In the genomic region with DNA sequence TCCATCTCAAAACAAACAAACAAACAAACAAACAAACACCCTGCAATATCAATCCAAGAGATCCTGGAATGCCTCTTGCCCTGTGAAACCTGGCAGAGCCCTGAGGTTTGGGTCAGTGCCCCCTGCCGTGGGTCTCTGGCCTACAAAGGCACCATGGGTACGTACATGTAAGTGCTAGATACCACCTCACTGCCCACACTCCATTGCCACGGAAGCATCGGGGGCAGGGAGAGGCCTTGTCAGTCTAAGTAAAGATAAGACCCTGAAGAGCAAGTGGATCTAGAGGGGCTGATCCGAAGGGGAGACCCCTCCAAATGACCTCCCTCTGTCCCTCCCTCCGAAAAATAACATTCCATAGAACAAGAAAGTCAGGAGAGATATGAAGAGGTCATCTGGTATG, we compare ENCODE assay signal across 29 cellular contexts. TPM values are rescaled to one million over a fixed set of nuclear protein-coding genes. Genes with fewer than 3 reads are reported as not detected.
DNase-seq lines count a peak whose midpoint lies in the region; ATAC-seq, FAIRE-seq and TF ChIP-seq lines count a peak whose summit lies in the region.
"Had no signal": no experiment of that assay in that cellular context is flagged by ENCODE, and none has a peak within 500 bp of the region (broad histone marks: within the 10 kb centered on the region; RNA-seq: fewer than 3 reads in every experiment).

No MANE protein-coding gene starts in this region.

- peaks cover 77% of the 10 kb centered on the region for H3K4me1 ChIP-seq in suprapubic skin
- peaks cover 76% of the 10 kb centered on the region for H3K4me1 ChIP-seq in HepG2 (ENCODE audit: insufficient read depth, low read length)

- H3K36me3 Mint-ChIP-seq in activated naive CD8-positive, alpha-beta T cell = peaks cover 2% of the 10 kb centered on the region
- H3K36me3 Mint-ChIP-seq in activated naive CD8-positive, alpha-beta T cell treated with anti-CD3 and anti-CD28 coated beads, Interleukin-2, amount 50 U/mL, for 24 hours (ENCODE audit: low read depth) = peaks cover 20% of the 10 kb centered on the region

- in situ Hi-C loops in HepG2 (cut with HindIII; ENCODE audit: extremely low pct_ligation_motif_present, low pct_unique_long_range_greater_than_20kb) = no loop called here

- H3K36me3 ChIP-seq in WERI-Rb-1 (peaks cover 18% of the 10 kb centered on the region), suprapubic skin (peaks cover 11% of the 10 kb centered on the region), HepG2 (replicated peaks in 1 of 2; ENCODE audit: control insufficient read depth in 1 of 2, insufficient read depth in 2 of 2, low read length in 2 of 2) (peaks cover 0 to 14% of the 10 kb centered on the region in 2 experiments; a peak in 4 of 5 replicates)

- no peak overlapping the region for H3K4me2 ChIP-seq in HepG2 (ENCODE audit: low read depth, low read length)
- H3K4me2 ChIP-seq: A549 had no signal

- no peak for FAIRE-seq in HepG2 (lab: Jason Lieb, UNC)
- FAIRE-seq: A549, endometrium had no signal

- peaks cover 26% of the 10 kb centered on the region for H3K4me1 Mint-ChIP-seq in activated naive CD8-positive, alpha-beta T cell (ENCODE audit: low read depth)
- H3K4me1 Mint-ChIP-seq in activated naive CD8-positive, alpha-beta T cell treated with anti-CD3 and anti-CD28 coated beads, Interleukin-2, amount 50 U/mL, for 24 hours = peaks cover 30% of the 10 kb centered on the region

- H3K79me2 ChIP-seq in HepG2 (ENCODE audit: insufficient read depth, low read length) = peaks cover 25% of the 10 kb centered on the region

- no peaks in the 10 kb centered on the region for H3K9me3 Mint-ChIP-seq in activated naive CD8-positive, alpha-beta T cell (ENCODE audit: low read depth)
- no peaks in the 10 kb centered on the region for H3K9me3 Mint-ChIP-seq in activated naive CD8-positive, alpha-beta T cell treated with anti-CD3 and anti-CD28 coated beads, Interleukin-2, amount 50 U/mL, for 24 hours
- H3K9me3 Mint-ChIP-seq: activated CD4-positive, alpha-beta T cell treated with anti-CD3 and anti-CD28 coated beads, Interleukin-2, amount 10 ng/mL, durations not matched to agents 24 days and 14 days; activated naive CD8-positive, alpha-beta T cell treated with anti-CD3 and anti-CD28 coated beads for 36 hours; CD8-positive, alpha-beta memory T cell; HFFc6; WTC11 had no signal

- no peak for TF ChIP-seq EP300 in suprapubic skin (IDR thresholded peaks at IDR 0.05)
- TF ChIP-seq EP300 in HepG2 (IDR thresholded peaks at IDR 0.05; ENCODE audit: low read depth in 2 of 2, low read length in 2 of 2) = no peak
- no peak for TF ChIP-seq EP300 in HepG2 (CRISPR knock-in tag; IDR thresholded peaks at IDR 0.05; ENCODE audit: borderline replicate concordance)

- peak overlapping the region; percentile 46 for H3K27ac Mint-ChIP-seq in activated naive CD8-positive, alpha-beta T cell
- H3K27ac Mint-ChIP-seq in activated naive CD8-positive, alpha-beta T cell treated with anti-CD3 and anti-CD28 coated beads, Interleukin-2, amount 50 U/mL, for 24 hours = no peak overlapping the region
- H3K27ac Mint-ChIP-seq: activated naive CD8-positive, alpha-beta T cell treated with anti-CD3 and anti-CD28 coated beads for 36 hours; HFFc6; WTC11 had no signal

- no peaks in the 10 kb centered on the region for H3K27me3 Mint-ChIP-seq in activated naive CD8-positive, alpha-beta T cell
- no peaks in the 10 kb centered on the region for H3K27me3 Mint-ChIP-seq in activated naive CD8-positive, alpha-beta T cell treated with anti-CD3 and anti-CD28 coated beads, Interleukin-2, amount 50 U/mL, for 24 hours
- H3K27me3 Mint-ChIP-seq: activated naive CD8-positive, alpha-beta T cell treated with anti-CD3 and anti-CD28 coated beads for 36 hours; CD8-positive, alpha-beta memory T cell had no signal

- H4K20me1 ChIP-seq in HepG2 (ENCODE audit: insufficient read depth, low read length) = peaks cover 6% of the 10 kb centered on the region; the same call in 1 of the 2 replicates

- peak overlapping the region; percentile 94 for H3K27ac ChIP-seq in WERI-Rb-1
- H3K27ac ChIP-seq in layer of hippocampus (ENCODE audit: low read depth, low read length) = peak overlapping the region; percentile 89
- H3K27ac ChIP-seq in suprapubic skin = peak overlapping the region; percentile 88
- H3K27ac ChIP-seq in HepG2 (ENCODE audit: extremely low read length, insufficient read depth, low read length) = no peak overlapping the region
- H3K27ac ChIP-seq: A549 had no signal

- H3K9me3 ChIP-seq in WERI-Rb-1 (ENCODE audit: severe bottlenecking) (no peaks in the 10 kb centered on the region), suprapubic skin (no peaks in the 10 kb centered on the region), HepG2 (ENCODE audit: low read length) (no peaks in the 10 kb centered on the region)
- H3K9me3 ChIP-seq: A549, esophagus muscularis mucosa, upper lobe of left lung had no signal

- H3K9ac ChIP-seq in HepG2 (ENCODE audit: insufficient read depth, low read depth, low read length) = no peak overlapping the region

- DNase-seq in activated naive CD8-positive, alpha-beta T cell treated with anti-CD3 and anti-CD28 coated beads, Interleukin-2, amount 50 U/mL, for 24 hours = no peak
- DNase-seq in WERI-Rb-1 (no peak), suprapubic skin (ENCODE audit: low spot score in 2 of 2) (no peak), HepG2 (ENCODE audit: low spot score) (no peak), NCI-H748 (lab: John Stamatoyannopoulos, UW; ENCODE audit: unreplicated experiment) (no peak), T1000 (lab: John Stamatoyannopoulos, UW) (no peak)
- DNase-seq: activated CD4-positive, alpha-beta T cell treated with anti-CD3 and anti-CD28 coated beads, Interleukin-2, amount 10 ng/mL, durations not matched to agents 24 days and 14 days; activated naive CD8-positive, alpha-beta T cell treated with anti-CD3 and anti-CD28 coated beads for 36 hours; AML-193; CD8-positive, alpha-beta memory T cell; dermis blood vessel endothelial cell; foreskin fibroblast; GOT3; HFFc6; MV-4-11; NCI-H146; NCI-H2107; NCI-H345; NCI-H69; SIG-M5; stimulated activated CD4-positive, alpha-beta T cell treated with anti-CD3 and anti-CD28 coated beads, Interleukin-4, amount 100 ng/mL, for 1 hour; T-helper 9 cell; upper lobe of left lung had no signal

- no TSS peak for BruUV-seq in HepG2 (replicated peaks; lab: Mats Ljungman, UMichigan)

- no peak overlapping the region for H3K4me3 Mint-ChIP-seq in activated naive CD8-positive, alpha-beta T cell
- no peak overlapping the region for H3K4me3 Mint-ChIP-seq in activated naive CD8-positive, alpha-beta T cell treated with anti-CD3 and anti-CD28 coated beads, Interleukin-2, amount 50 U/mL, for 24 hours
- H3K4me3 Mint-ChIP-seq: activated CD4-positive, alpha-beta T cell treated with anti-CD3 and anti-CD28 coated beads, Interleukin-2, amount 10 ng/mL, durations not matched to agents 24 days and 14 days; activated naive CD8-positive, alpha-beta T cell treated with anti-CD3 and anti-CD28 coated beads for 36 hours; HFFc6; WTC11 had no signal

- WGBS in suprapubic skin = 91% methylated on average over 6 of the region's 6 CpGs
- 89% methylated on average over 6 of the region's 6 CpGs for WGBS in HepG2 (ENCODE audit: low lambda C conversion rate)

- H3K27me3 ChIP-seq in WERI-Rb-1 (ENCODE audit: insufficient read depth, low read depth, severe bottlenecking) (no peaks in the 10 kb centered on the region), layer of hippocampus (ENCODE audit: control insufficient read depth, insufficient read depth, low read length) (no peaks in the 10 kb centered on the region), suprapubic skin (no peaks in the 10 kb centered on the region), HepG2 (ENCODE audit: control insufficient read depth in 1 of 2, insufficient read depth in 2 of 2, low read length in 2 of 2) (no peaks in the 10 kb centered on the region)
- H3K27me3 ChIP-seq: esophagus muscularis mucosa, upper lobe of left lung had no signal

- intact Hi-C loops in HepG2 (cut with micrococcal nuclease; ENCODE audit: unreplicated experiment) = no loop called here

- no peak for TF ChIP-seq CTCF in WERI-Rb-1 (IDR thresholded peaks at IDR 0.05; ENCODE audit: low read depth, low read length)
- TF ChIP-seq CTCF in suprapubic skin (IDR thresholded peaks at IDR 0.05) = no peak
- no peak for TF ChIP-seq CTCF in HepG2 (CRISPR knock-in tag; IDR thresholded peaks at IDR 0.05)

- CTCF ChIA-PET in HepG2 (lab: Yijun Ruan, JAX; ENCODE audit: low intra/inter-chr PET ratio, low total read pairs) = no interaction called here

- no peak overlapping the region for H2AFZ ChIP-seq in HepG2 (ENCODE audit: low read length)

- no peak overlapping the region for H3K4me3 ChIP-seq in WERI-Rb-1 (ENCODE audit: low read depth, low read length)
- H3K4me3 ChIP-seq in suprapubic skin = no peak overlapping the region
- no peak overlapping the region for H3K4me3 ChIP-seq in HepG2 (replicated peaks in 1 of 3; ENCODE audit: insufficient read depth in 1 of 3, low read depth in 2 of 3, low read length in 3 of 3)
- H3K4me3 ChIP-seq: A549, esophagus muscularis mucosa, upper lobe of left lung had no signal

- TF ChIP-seq POLR2A in suprapubic skin (IDR thresholded peaks at IDR 0.05) = no peak
- TF ChIP-seq POLR2A in HepG2 (IDR thresholded peaks at IDR 0.05; ENCODE audit: insufficient read depth in 1 of 2, low read depth in 2 of 2, low read length in 2 of 2) = no peak

- no peak for ATAC-seq in activated naive CD8-positive, alpha-beta T cell treated with anti-CD3 and anti-CD28 coated beads, Interleukin-2, amount 50 U/mL, for 24 hours
- no peak for ATAC-seq in HepG2
- ATAC-seq: A549, WTC11 had no signal

- POLR2A ChIA-PET in HepG2 (lab: Yijun Ruan, JAX) = interaction anchor here (1.5 to 9.1 kb wide), 3 partner anchors 10 to 27 kb away, joined by 3 to 167 read pairs (median 118); a partner anchor contains a TSS

- TF ChIP-seq RAD21 in HepG2 (CRISPR knock-in tag; IDR thresholded peaks at IDR 0.05) = no peak

RNA-seq across cellular contexts. Expression of a gene that starts 2.0 kb away (rescaled TPM):
- total RNA-seq in suprapubic skin (10 to 100 TPM; 19.2 to 23.6 (median 23.4) TPM), HepG2 (2016; rRNA removed; fragmentation: Illumina TruSeq; extraction: Trizol) (34.8 and 41.4 TPM in 2 replicates)
- 5.5 and 6.5 TPM in 2 replicates for total RNA-seq in HepG2 (2016; cell fraction: cytosol; rRNA removed; fragmentation: Illumina TruSeq; extraction: Trizol; ENCODE audit: low read depth)
- total RNA-seq in HepG2 (2016; cell fraction: insoluble cytoplasmic fraction; rRNA removed; fragmentation: Illumina TruSeq; extraction: Trizol) = 33.7 and 36.8 TPM in 2 replicates
- total RNA-seq in HepG2 (2016; cell fraction: membrane; rRNA removed; fragmentation: Illumina TruSeq; extraction: Trizol) = 22.9 and 23.9 TPM in 2 replicates
- total RNA-seq in HepG2 (2016; cell fraction: nucleus; rRNA removed; fragmentation: Illumina TruSeq; extraction: Trizol) = 26.2 and 27.8 TPM in 2 replicates
- polyA plus RNA-seq in HepG2 (2011; rRNA removed) = 21.7 and 22.3 TPM in 2 replicates
- polyA plus RNA-seq in HepG2 (2011; cell fraction: cytosol; rRNA removed) = 19.7 and 20.6 TPM in 2 replicates
- 24.5 and 25.2 TPM in 2 replicates for polyA plus RNA-seq in HepG2 (2011; cell fraction: nucleus; rRNA removed)
- 28.6 and 29.6 TPM in 2 replicates for polyA plus RNA-seq in HepG2 (2012)
- polyA plus RNA-seq in HepG2 (2016; cell fraction: cytosol; fragmentation: Illumina TruSeq; extraction: Trizol; ENCODE audit: low read depth) = 2.6 and 3.1 TPM in 2 replicates
- 31.2 and 35.5 TPM in 2 replicates for polyA plus RNA-seq in HepG2 (2016; cell fraction: insoluble cytoplasmic fraction; fragmentation: Illumina TruSeq; extraction: Trizol; ENCODE audit: low read depth)
- 11.4 and 11.8 TPM in 2 replicates for polyA plus RNA-seq in HepG2 (2016; cell fraction: membrane; fragmentation: Illumina TruSeq; extraction: Trizol; ENCODE audit: low read depth)
- 32.6 and 32.8 TPM in 2 replicates for polyA plus RNA-seq in HepG2 (2016; cell fraction: nucleus; fragmentation: Illumina TruSeq; extraction: Trizol; ENCODE audit: insufficient read depth, low read depth)
- 36.4 and 63.8 TPM in 2 replicates for polyA minus RNA-seq in HepG2 (2011; rRNA and poly(A)+ RNA removed; ENCODE audit: low replicate concordance)
- 19.3 and 21.8 TPM in 2 replicates for polyA minus RNA-seq in HepG2 (2011; cell fraction: cytosol; rRNA and poly(A)+ RNA removed)
- 27.2 and 33.9 TPM in 2 replicates for polyA minus RNA-seq in HepG2 (2011; cell fraction: nucleus; rRNA and poly(A)+ RNA removed)

RNA-seq across cellular contexts. Expression of a gene that starts 20.3 kb away (rescaled TPM):
- 100 to 1,000 TPM; 234 to 335 (median 284) TPM for total RNA-seq in suprapubic skin
- 442 and 486 TPM in 2 replicates for total RNA-seq in HepG2 (2016; rRNA removed; fragmentation: Illumina TruSeq; extraction: Trizol)
- 489 and 519 TPM in 2 replicates for total RNA-seq in HepG2 (2016; cell fraction: cytosol; rRNA removed; fragmentation: Illumina TruSeq; extraction: Trizol; ENCODE audit: low read depth)
- 409 and 471 TPM in 2 replicates for total RNA-seq in HepG2 (2016; cell fraction: insoluble cytoplasmic fraction; rRNA removed; fragmentation: Illumina TruSeq; extraction: Trizol)
- total RNA-seq in HepG2 (2016; cell fraction: membrane; rRNA removed; fragmentation: Illumina TruSeq; extraction: Trizol) = 1,028 and 1,060 TPM in 2 replicates
- total RNA-seq in HepG2 (2016; cell fraction: nucleus; rRNA removed; fragmentation: Illumina TruSeq; extraction: Trizol) = 286 and 328 TPM in 2 replicates
- 1,157 and 1,297 TPM in 2 replicates for polyA plus RNA-seq in HepG2 (2011; rRNA removed)
- 1,218 and 1,254 TPM in 2 replicates for polyA plus RNA-seq in HepG2 (2011; cell fraction: cytosol; rRNA removed)
- polyA plus RNA-seq in HepG2 (2011; cell fraction: nucleus; rRNA removed) = 1,279 and 1,395 TPM in 2 replicates
- 465 and 610 TPM in 2 replicates for polyA plus RNA-seq in HepG2 (2012)
- polyA plus RNA-seq in HepG2 (2016; cell fraction: cytosol; fragmentation: Illumina TruSeq; extraction: Trizol; ENCODE audit: low read depth) = 745 and 811 TPM in 2 replicates
- 563 and 623 TPM in 2 replicates for polyA plus RNA-seq in HepG2 (2016; cell fraction: insoluble cytoplasmic fraction; fragmentation: Illumina TruSeq; extraction: Trizol; ENCODE audit: low read depth)
- 1,265 and 1,282 TPM in 2 replicates for polyA plus RNA-seq in HepG2 (2016; cell fraction: membrane; fragmentation: Illumina TruSeq; extraction: Trizol; ENCODE audit: low read depth)
- 710 and 725 TPM in 2 replicates for polyA plus RNA-seq in HepG2 (2016; cell fraction: nucleus; fragmentation: Illumina TruSeq; extraction: Trizol; ENCODE audit: insufficient read depth, low read depth)
- polyA minus RNA-seq in HepG2 (2011; rRNA and poly(A)+ RNA removed; ENCODE audit: low replicate concordance) = 242 and 314 TPM in 2 replicates
- polyA minus RNA-seq in HepG2 (2011; cell fraction: cytosol; rRNA and poly(A)+ RNA removed) = 175 and 193 TPM in 2 replicates
- 213 and 242 TPM in 2 replicates for polyA minus RNA-seq in HepG2 (2011; cell fraction: nucleus; rRNA and poly(A)+ RNA removed)

RNA-seq across cellular contexts. Expression of a gene that starts 32.4 kb away (rescaled TPM):
- total RNA-seq in suprapubic skin (10 to 100 TPM; 61.2 to 89.5 (median 80.6) TPM), HepG2 (2016; rRNA removed; fragmentation: Illumina TruSeq; extraction: Trizol) (81.3 and 88.2 TPM in 2 replicates)
- total RNA-seq in HepG2 (2016; cell fraction: cytosol; rRNA removed; fragmentation: Illumina TruSeq; extraction: Trizol; ENCODE audit: low read depth) = 128 and 142 TPM in 2 replicates
- 77.0 and 92.6 TPM in 2 replicates for total RNA-seq in HepG2 (2016; cell fraction: insoluble cytoplasmic fraction; rRNA removed; fragmentation: Illumina TruSeq; extraction: Trizol)
- total RNA-seq in HepG2 (2016; cell fraction: membrane; rRNA removed; fragmentation: Illumina TruSeq; extraction: Trizol) = 138 and 159 TPM in 2 replicates
- total RNA-seq in HepG2 (2016; cell fraction: nucleus; rRNA removed; fragmentation: Illumina TruSeq; extraction: Trizol) = 32.9 and 36.8 TPM in 2 replicates
- polyA plus RNA-seq in HepG2 (2011; rRNA removed) = 44.3 and 47.8 TPM in 2 replicates
- polyA plus RNA-seq in HepG2 (2011; cell fraction: cytosol; rRNA removed) = 48.9 and 72.7 TPM in 2 replicates
- polyA plus RNA-seq in HepG2 (2011; cell fraction: nucleus; rRNA removed) = 39.6 and 43.4 TPM in 2 replicates
- 22.5 and 32.4 TPM in 2 replicates for polyA plus RNA-seq in HepG2 (2012)
- polyA plus RNA-seq in HepG2 (2016; cell fraction: cytosol; fragmentation: Illumina TruSeq; extraction: Trizol; ENCODE audit: low read depth) = 155 and 179 TPM in 2 replicates
- polyA plus RNA-seq in HepG2 (2016; cell fraction: insoluble cytoplasmic fraction; fragmentation: Illumina TruSeq; extraction: Trizol; ENCODE audit: low read depth) = 84.3 and 101 TPM in 2 replicates
- 130 and 146 TPM in 2 replicates for polyA plus RNA-seq in HepG2 (2016; cell fraction: membrane; fragmentation: Illumina TruSeq; extraction: Trizol; ENCODE audit: low read depth)
- polyA plus RNA-seq in HepG2 (2016; cell fraction: nucleus; fragmentation: Illumina TruSeq; extraction: Trizol; ENCODE audit: insufficient read depth, low read depth) = 72.3 and 78.7 TPM in 2 replicates
- polyA minus RNA-seq in HepG2 (2011; rRNA and poly(A)+ RNA removed; ENCODE audit: low replicate concordance) = 8.8 and 14.5 TPM in 2 replicates
- 7.8 and 8.0 TPM in 2 replicates for polyA minus RNA-seq in HepG2 (2011; cell fraction: cytosol; rRNA and poly(A)+ RNA removed)
- polyA minus RNA-seq in HepG2 (2011; cell fraction: nucleus; rRNA and poly(A)+ RNA removed) = 12.2 and 13.9 TPM in 2 replicates

RNA-seq across cellular contexts. Expression of a gene that starts 43.3 kb away (rescaled TPM):
- total RNA-seq in suprapubic skin (1 to 10 TPM; 2.2 to 3.7 (median 3.0) TPM), HepG2 (2016; rRNA removed; fragmentation: Illumina TruSeq; extraction: Trizol) (0.15 TPM in 1 of 2 replicates, not detected in the other)
- not detected in 2 replicates for total RNA-seq in HepG2 (2016; cell fraction: cytosol; rRNA removed; fragmentation: Illumina TruSeq; extraction: Trizol; ENCODE audit: low read depth)
- 0.02 TPM in 1 of 2 replicates, not detected in the other for total RNA-seq in HepG2 (2016; cell fraction: insoluble cytoplasmic fraction; rRNA removed; fragmentation: Illumina TruSeq; extraction: Trizol)
- not detected in 2 replicates for total RNA-seq in HepG2 (2016; cell fraction: membrane; rRNA removed; fragmentation: Illumina TruSeq; extraction: Trizol)
- not detected in 2 replicates for total RNA-seq in HepG2 (2016; cell fraction: nucleus; rRNA removed; fragmentation: Illumina TruSeq; extraction: Trizol)
- polyA plus RNA-seq in HepG2 (2011; rRNA removed) = 0.04 and 0.11 TPM in 2 replicates
- polyA plus RNA-seq in HepG2 (2011; cell fraction: cytosol; rRNA removed) = 0.03 and 0.11 TPM in 2 replicates
- 0.05 and 0.13 TPM in 2 replicates for polyA plus RNA-seq in HepG2 (2011; cell fraction: nucleus; rRNA removed)
- polyA plus RNA-seq in HepG2 (2012) = 0.08 and 0.09 TPM in 2 replicates
- polyA plus RNA-seq in HepG2 (2016; cell fraction: cytosol; fragmentation: Illumina TruSeq; extraction: Trizol; ENCODE audit: low read depth) = not detected in 2 replicates
- not detected in 2 replicates for polyA plus RNA-seq in HepG2 (2016; cell fraction: insoluble cytoplasmic fraction; fragmentation: Illumina TruSeq; extraction: Trizol; ENCODE audit: low read depth)
- not detected in 2 replicates for polyA plus RNA-seq in HepG2 (2016; cell fraction: membrane; fragmentation: Illumina TruSeq; extraction: Trizol; ENCODE audit: low read depth)
- polyA plus RNA-seq in HepG2 (2016; cell fraction: nucleus; fragmentation: Illumina TruSeq; extraction: Trizol; ENCODE audit: insufficient read depth, low read depth) = 0.11 TPM in 1 of 2 replicates, not detected in the other
- 0.10 and 0.33 TPM in 2 replicates for polyA minus RNA-seq in HepG2 (2011; rRNA and poly(A)+ RNA removed; ENCODE audit: low replicate concordance)
- 0.20 TPM in 1 of 2 replicates, not detected in the other for polyA minus RNA-seq in HepG2 (2011; cell fraction: cytosol; rRNA and poly(A)+ RNA removed)
- not detected in 2 replicates for polyA minus RNA-seq in HepG2 (2011; cell fraction: nucleus; rRNA and poly(A)+ RNA removed)
- total RNA-seq: HFFc6 had no signal
